ENCODE assay signal across 1 cellular context in the genomic region with DNA sequence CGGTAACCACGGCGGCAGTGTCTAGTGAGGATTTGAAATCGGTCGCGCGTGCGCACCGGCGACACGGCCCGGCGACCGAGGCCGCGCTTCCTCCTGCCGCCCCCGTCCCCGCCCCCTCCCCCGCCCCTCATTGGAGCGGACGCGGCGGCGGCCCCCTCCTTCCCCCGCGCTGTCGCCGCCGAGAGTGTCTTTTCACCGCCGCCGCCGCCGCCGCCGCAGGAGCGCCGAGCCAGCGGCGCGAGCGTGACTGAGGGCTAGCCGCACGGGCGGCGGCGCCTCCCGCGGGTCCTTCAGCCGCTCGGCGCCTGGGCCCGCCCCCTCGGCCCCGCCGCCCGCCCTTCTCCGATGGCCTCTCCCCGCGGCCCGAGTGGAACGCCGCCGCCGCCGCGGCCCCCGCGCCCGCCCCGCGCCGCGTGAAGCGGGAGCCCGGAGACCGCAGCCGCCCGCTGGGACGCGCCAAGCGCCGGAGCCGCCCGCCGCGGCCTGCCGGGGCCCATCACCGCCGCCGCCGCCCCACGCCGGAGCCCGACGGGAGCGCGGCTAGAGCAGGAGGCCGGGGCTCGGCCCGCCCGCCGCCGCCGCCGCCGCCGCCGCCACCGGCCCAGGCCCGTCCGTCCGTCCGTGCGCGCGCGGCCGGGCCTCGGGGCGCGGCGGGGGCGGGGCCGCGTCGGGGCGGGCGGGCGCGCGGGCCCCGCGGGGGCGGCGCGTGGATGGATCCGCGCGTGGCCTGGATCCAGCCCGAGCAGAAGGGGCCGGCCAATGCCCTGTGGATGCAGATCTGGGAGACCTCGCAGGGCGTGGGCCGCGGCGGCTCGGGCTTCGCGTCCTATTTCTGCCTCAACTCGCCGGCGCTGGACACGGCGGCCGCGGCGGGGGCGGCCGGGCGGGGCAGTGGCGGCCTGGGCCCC.
TF ChIP-seq lines count a peak whose summit lies in the region.

A gene (plus strand): TSS at position 159 of the 908 bp plus-strand sequence. CDS start 552 bp downstream, at position 711.

TF ChIP-seq in H1, 55 proteins besides CTCF, POLR2A, EP300 and RAD21 (continued from another document):
- TF ChIP-seq CBX8 (IDR thresholded peaks at IDR 0.05; ENCODE audit: borderline replicate concordance, low read depth, low read length) = no peak
- TF ChIP-seq PHF8 (conservative IDR thresholded peaks at IDR 0.05; ENCODE audit: low read depth, low read length) = 0 out of 2 replicates have a peak, but pooled peaks have one; percentile 2
- TF ChIP-seq GABPA (IDR thresholded peaks at IDR 0.05; ENCODE audit: borderline replicate concordance, insufficient read depth, low read length) = no peak
